Comparison of ENCODE assay signal across 1 cellular context in the genomic region with DNA sequence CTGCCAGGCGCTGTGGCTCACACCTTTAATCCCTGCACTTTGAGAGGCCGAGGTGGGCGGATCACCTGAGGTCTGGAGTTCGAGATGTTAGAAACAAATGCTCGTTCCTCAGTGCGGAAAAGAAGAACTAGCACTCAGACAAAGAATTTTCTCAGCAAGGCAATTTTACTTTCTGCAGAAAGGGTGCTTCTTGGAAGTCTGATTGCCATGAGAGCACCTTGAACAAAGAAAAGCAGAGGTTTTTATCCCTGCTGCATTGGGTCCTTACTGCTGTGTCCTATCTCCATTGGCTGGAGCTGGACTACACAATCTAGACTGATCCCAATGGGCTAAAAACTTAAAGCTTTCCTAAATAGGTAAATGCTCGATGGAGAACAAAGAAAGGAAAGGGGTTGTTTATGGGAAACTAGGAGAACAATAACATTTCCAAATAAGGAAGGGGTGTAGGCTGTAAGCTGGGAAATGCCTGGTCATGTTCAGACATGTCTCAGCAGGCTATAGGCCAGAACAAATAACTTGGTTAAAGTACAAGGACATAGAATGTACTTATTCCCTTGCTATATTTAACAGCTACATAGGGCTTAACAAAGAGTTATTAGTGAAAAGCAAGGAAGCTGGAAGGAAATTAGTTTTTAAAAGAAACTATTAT.
TF ChIP-seq lines count a peak whose summit lies in the region.

No MANE protein-coding gene starts in this region.

TF ChIP-seq in neural cell, 6 proteins besides CTCF, POLR2A, EP300 and RAD21:
- TF ChIP-seq EZH2 (IDR thresholded peaks at IDR 0.05; ENCODE audit: borderline replicate concordance, insufficient read depth, low read length, poor library complexity, severe bottlenecking) (no peak), TAF1 (IDR thresholded peaks at IDR 0.05; ENCODE audit: low read depth) (no peak), SMC3 (conservative IDR thresholded peaks at IDR 0.05; ENCODE audit: poor library complexity) (no peak), POLR2AphosphoS5 (IDR thresholded peaks at IDR 0.05) (no peak), MXI1 (conservative IDR thresholded peaks at IDR 0.05; ENCODE audit: poor library complexity, severe bottlenecking) (no peak)
- TF ChIP-seq, protein P1, sequence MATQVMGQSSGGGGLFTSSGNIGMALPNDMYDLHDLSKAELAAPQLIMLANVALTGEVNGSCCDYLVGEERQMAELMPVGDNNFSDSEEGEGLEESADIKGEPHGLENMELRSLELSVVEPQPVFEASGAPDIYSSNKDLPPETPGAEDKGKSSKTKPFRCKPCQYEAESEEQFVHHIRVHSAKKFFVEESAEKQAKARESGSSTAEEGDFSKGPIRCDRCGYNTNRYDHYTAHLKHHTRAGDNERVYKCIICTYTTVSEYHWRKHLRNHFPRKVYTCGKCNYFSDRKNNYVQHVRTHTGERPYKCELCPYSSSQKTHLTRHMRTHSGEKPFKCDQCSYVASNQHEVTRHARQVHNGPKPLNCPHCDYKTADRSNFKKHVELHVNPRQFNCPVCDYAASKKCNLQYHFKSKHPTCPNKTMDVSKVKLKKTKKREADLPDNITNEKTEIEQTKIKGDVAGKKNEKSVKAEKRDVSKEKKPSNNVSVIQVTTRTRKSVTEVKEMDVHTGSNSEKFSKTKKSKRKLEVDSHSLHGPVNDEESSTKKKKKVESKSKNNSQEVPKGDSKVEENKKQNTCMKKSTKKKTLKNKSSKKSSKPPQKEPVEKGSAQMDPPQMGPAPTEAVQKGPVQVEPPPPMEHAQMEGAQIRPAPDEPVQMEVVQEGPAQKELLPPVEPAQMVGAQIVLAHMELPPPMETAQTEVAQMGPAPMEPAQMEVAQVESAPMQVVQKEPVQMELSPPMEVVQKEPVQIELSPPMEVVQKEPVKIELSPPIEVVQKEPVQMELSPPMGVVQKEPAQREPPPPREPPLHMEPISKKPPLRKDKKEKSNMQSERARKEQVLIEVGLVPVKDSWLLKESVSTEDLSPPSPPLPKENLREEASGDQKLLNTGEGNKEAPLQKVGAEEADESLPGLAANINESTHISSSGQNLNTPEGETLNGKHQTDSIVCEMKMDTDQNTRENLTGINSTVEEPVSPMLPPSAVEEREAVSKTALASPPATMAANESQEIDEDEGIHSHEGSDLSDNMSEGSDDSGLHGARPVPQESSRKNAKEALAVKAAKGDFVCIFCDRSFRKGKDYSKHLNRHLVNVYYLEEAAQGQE (IDR thresholded peaks at IDR 0.05; ENCODE audit: borderline replicate concordance): no peak
